8 cellular contexts compared by ENCODE assay signal in genomic region chr2:158953926-158954763, GRCh38. TPM values are rescaled to one million over a fixed set of nuclear protein-coding genes. Genes with fewer than 3 reads are reported as not detected.
DNase-seq lines count a peak whose midpoint lies in the region; ATAC-seq, FAIRE-seq and TF ChIP-seq lines count a peak whose summit lies in the region.

No MANE protein-coding gene starts in this region.

- TF ChIP-seq POLR2A in H54 (IDR thresholded peaks at IDR 0.05; ENCODE audit: low read depth, low read length): no peak

- peak; percentile 86 for ATAC-seq in Right ventricle myocardium superior (ENCODE audit: poor library complexity)
- no peak for ATAC-seq in HG03097 (IDR thresholded peaks at IDR 0.05; ENCODE audit: low FRiP score, unreplicated experiment)

- no peak overlapping the region for H3K4me3 ChIP-seq in skeletal muscle cell (ENCODE audit: low read depth, low read length)

- intact Hi-C loops in Right ventricle myocardium superior (cut with DNase I): no loop called here

- FAIRE-seq in H54 (lab: Jason Lieb, UNC): peak; percentile 93

- DNase-seq in COR-L47 (lab: John Stamatoyannopoulos, UW) (peak; percentile 85), H54 (ENCODE audit: insufficient read length, low spot score) (no peak), NCI-H2107 treated with DMSO at 0.1 percent for 48 hours (lab: John Stamatoyannopoulos, UW; ENCODE audit: unreplicated experiment) (peak; percentile 44), Right ventricle myocardium superior (peak; percentile 87), skeletal muscle cell (ENCODE audit: low read depth) (peak; percentile 88), putamen (ENCODE audit: low spot score) (no peak)
- peak; percentile 58 to 69 for DNase-seq in activated CD4-positive, alpha-beta T cell treated with anti-CD3 and anti-CD28 coated beads, Interleukin-2, amount 50 U/mL, for 48 hours

RNA-seq across cellular contexts. Expression of gene TANC1, which starts 14.3 kb away (rescaled TPM):
- 56.2 TPM for total RNA-seq in Right ventricle myocardium superior

Comparison
In these comparisons a context has a peak if more than half of its experiments do, and no peak if none do; other contexts are left out.
1. DNase-seq: peak in COR-L47 (single experiment), NCI-H2107 treated with DMSO at 0.1 percent for 48 hours (single experiment), activated CD4-positive, alpha-beta T cell treated with anti-CD3 and anti-CD28 coated beads, Interleukin-2, amount 50 U/mL, for 48 hours (2 of 2), Right ventricle myocardium superior (single experiment) and skeletal muscle cell (single experiment); none in H54 (single experiment) and putamen (single experiment).